ENCODE assay signal across 1 cellular context in genomic region chr14:69107407-69108003, GRCh38.
TF ChIP-seq lines count a peak whose summit lies in the region.

No MANE protein-coding gene starts in this region.

TF ChIP-seq in HEK293, 187 proteins besides CTCF, POLR2A, EP300 and RAD21 (continued from another document):
- TF ChIP-seq ZSCAN30 (tag by site-specific recombination; IDR thresholded peaks at IDR 0.05), result 0 out of 2 replicates have a peak, but pooled peaks have one; percentile 54
- peak; percentile 67 for TF ChIP-seq ZNF2 (tag by site-specific recombination; IDR thresholded peaks at IDR 0.05)
- no peak for TF ChIP-seq REPIN1 (tag by site-specific recombination; IDR thresholded peaks at IDR 0.05; ENCODE audit: low read depth)
- TF ChIP-seq IKZF3 (tag by site-specific recombination; IDR thresholded peaks at IDR 0.05), result 0 out of 2 replicates have a peak, but pooled peaks have one; percentile 19
- TF ChIP-seq ZNF449 (tag by site-specific recombination; IDR thresholded peaks at IDR 0.05), result peak; percentile 78; the same call in 1 of the 2 replicates
- TF ChIP-seq ZNF654 (tag by site-specific recombination; IDR thresholded peaks at IDR 0.05; ENCODE audit: low read depth), result peak; percentile 93
